Comparison of ENCODE assay signal across 20 cellular contexts in genomic region chr1:3915551-3916121, GRCh38.
"Had no signal": no experiment of that assay in that cellular context is flagged by ENCODE, and none has a peak within 500 bp of the region (broad histone marks: within the 10 kb centered on the region; RNA-seq: fewer than 3 reads in every experiment).

No MANE protein-coding gene starts in this region.

- DNase-seq: activated CD4-positive, alpha-beta T cell treated with anti-CD3 and anti-CD28 coated beads for 4 hours; activated CD4-positive, CD25-positive, alpha-beta regulatory T cell; activated CD8-positive, alpha-beta memory T cell treated with anti-CD3 and anti-CD28 coated beads, Interleukin-2, amount 50 U/mL, for 4 hours; activated CD8-positive, alpha-beta T cell treated with anti-CD3 and anti-CD28 coated beads for 36 hours; activated naive CD4-positive, alpha-beta T cell treated with Interleukin-2 at 50 U/mL for 16 hours; brain microvascular endothelial cell; IMR-90; Kasumi-1; KBM-7; NCI-H1105 treated with DMSO at 0.1 percent for 48 hours; NCI-H1436 treated with DMSO at 0.1 percent for 48 hours; NCI-H187; NCI-H2081; NCI-H510A treated with DMSO at 0.1 percent for 48 hours; NCI-H69; PC-9; T-helper 1 cell had no signal

- H3K27ac ChIP-seq: brain microvascular endothelial cell, PC-9, SK-N-MC, VCaP had no signal

- H2AFZ ChIP-seq: PC-9 had no signal

- H3K27me3 ChIP-seq: brain microvascular endothelial cell had no signal

- H3K36me3 ChIP-seq: brain microvascular endothelial cell had no signal

- H3K4me2 ChIP-seq: PC-9 had no signal

- ATAC-seq: activated CD8-positive, alpha-beta T cell treated with anti-CD3 and anti-CD28 coated beads for 36 hours; activated naive CD4-positive, alpha-beta T cell treated with anti-CD3 and anti-CD28 coated beads, Interleukin-2, amount 50 U/mL, for 72 hours had no signal

- H3K4me3 ChIP-seq: PC-9, SK-N-MC had no signal
